In genomic region chr5:87004101-87004500, GRCh38 we compare ENCODE assay signal across 15 cellular contexts.
DNase-seq lines count a peak whose midpoint lies in the region; ATAC-seq, FAIRE-seq and TF ChIP-seq lines count a peak whose summit lies in the region.
"Had no signal": no experiment of that assay in that cellular context is flagged by ENCODE, and none has a peak within 500 bp of the region (broad histone marks: within the 10 kb centered on the region; RNA-seq: fewer than 3 reads in every experiment).

No MANE protein-coding gene starts in this region.

- no peaks in the 10 kb centered on the region for H3K9me3 ChIP-seq in astrocyte (ENCODE audit: insufficient read depth, low read depth, low read length)
- H3K9me3 ChIP-seq: HAP-1 had no signal

- no peak overlapping the region for H3K4me3 Mint-ChIP-seq in astrocyte (ENCODE audit: unreplicated experiment)
- H3K4me3 Mint-ChIP-seq in CD14-positive monocyte: no peak overlapping the region
- H3K4me3 Mint-ChIP-seq: CD4-positive, CD25-positive, alpha-beta regulatory T cell had no signal

- no peak overlapping the region for H2AFZ ChIP-seq in astrocyte (ENCODE audit: low read depth, low read length)

- FAIRE-seq in astrocyte (lab: Jason Lieb, UNC): no peak

- H3K79me2 ChIP-seq in astrocyte (ENCODE audit: insufficient read depth, low read length): no peaks in the 10 kb centered on the region

- H3K27ac Mint-ChIP-seq in astrocyte (ENCODE audit: unreplicated experiment) (no peak overlapping the region), CD14-positive monocyte (no peak overlapping the region)
- H3K27ac Mint-ChIP-seq: CD4-positive, CD25-positive, alpha-beta regulatory T cell had no signal

- no peaks in the 10 kb centered on the region for H3K36me3 ChIP-seq in astrocyte (ENCODE audit: insufficient read depth, low read length)
- H3K36me3 ChIP-seq: HAP-1 had no signal

- H3K9ac ChIP-seq in astrocyte (ENCODE audit: low read length): no peak overlapping the region

- intact Hi-C loops in CD14-positive monocyte (cut with micrococcal nuclease): no loop called here

- H4K20me1 ChIP-seq in astrocyte (ENCODE audit: insufficient read depth, low read length): no peaks in the 10 kb centered on the region

- H3K9me3 Mint-ChIP-seq in astrocyte (ENCODE audit: unreplicated experiment): no peaks in the 10 kb centered on the region
- peaks cover 0 to 1% (median 0%) of the 10 kb centered on the region in 7 donors for H3K9me3 Mint-ChIP-seq in CD14-positive monocyte
- H3K9me3 Mint-ChIP-seq: CD4-positive, CD25-positive, alpha-beta regulatory T cell had no signal

- ATAC-seq in HG03139 (IDR thresholded peaks at IDR 0.05; ENCODE audit: unreplicated experiment): no peak
- ATAC-seq: Panc1, Right ventricle myocardium inferior had no signal

- no peak overlapping the region for H3K4me2 ChIP-seq in astrocyte (ENCODE audit: low read length)

- H3K27me3 ChIP-seq in astrocyte (ENCODE audit: insufficient read depth, low read length): no peaks in the 10 kb centered on the region

- H3K27ac ChIP-seq in astrocyte (ENCODE audit: low read depth, low read length): no peak overlapping the region

- H3K4me1 ChIP-seq in astrocyte (ENCODE audit: insufficient read depth, low read length): no peaks in the 10 kb centered on the region
- H3K4me1 ChIP-seq: HAP-1 had no signal

- H3K4me1 Mint-ChIP-seq in astrocyte (ENCODE audit: low read depth, unreplicated experiment): peaks cover 12% of the 10 kb centered on the region
- H3K4me1 Mint-ChIP-seq in CD14-positive monocyte: no peaks in the 10 kb centered on the region

- DNase-seq in M059J (ENCODE audit: low read depth): peak; percentile 52
- DNase-seq in astrocyte (ENCODE audit: low read depth): peak; percentile 68
- peak; percentile 37 for DNase-seq in fibroblast of mammary gland (ENCODE audit: low read depth)
- no peak for DNase-seq in COR-L47 (lab: John Stamatoyannopoulos, UW)
- DNase-seq in NCI-H2227 treated with DMSO at 0.1 percent for 48 hours (lab: John Stamatoyannopoulos, UW): no peak
- no peak for DNase-seq in CD14-positive monocyte (ENCODE audit: low spot score)
- DNase-seq: CD4-positive, CD25-positive, alpha-beta regulatory T cell; KBM-7; NCI-H1694 treated with DMSO at 0.1 percent for 48 hours; NCI-H2171; NCI-H510A had no signal

- TF ChIP-seq CTCF in astrocyte (IDR thresholded peaks at IDR 0.05; ENCODE audit: insufficient read depth, low read depth, low read length) (no peak), fibroblast of mammary gland (conservative IDR thresholded peaks at IDR 0.05; ENCODE audit: control insufficient read depth, insufficient read depth, low read depth, low read length) (no peak), CD14-positive monocyte (IDR thresholded peaks at IDR 0.05) (no peak)

- peaks cover 3% of the 10 kb centered on the region for H3K36me3 Mint-ChIP-seq in astrocyte (ENCODE audit: low read depth, unreplicated experiment)
- H3K36me3 Mint-ChIP-seq in CD14-positive monocyte: no peaks in the 10 kb centered on the region
- H3K36me3 Mint-ChIP-seq: CD4-positive, CD25-positive, alpha-beta regulatory T cell had no signal

- H3K27me3 Mint-ChIP-seq in astrocyte (ENCODE audit: low read depth, unreplicated experiment): no peaks in the 10 kb centered on the region
- peaks cover 0 to 2% (median 0%) of the 10 kb centered on the region in 3 donors for H3K27me3 Mint-ChIP-seq in CD14-positive monocyte (ENCODE audit: low read depth in 3 of 3)

- H3K4me3 ChIP-seq in astrocyte (ENCODE audit: insufficient read depth, low read depth, low read length) (no peak overlapping the region), fibroblast of mammary gland (ENCODE audit: control insufficient read depth, low read depth, low read length) (no peak overlapping the region)
- H3K4me3 ChIP-seq: HAP-1 had no signal

Comparison
In these comparisons a context has a peak if more than half of its experiments do, and no peak if none do; other contexts are left out.
1. DNase-seq: peak in M059J (single experiment), astrocyte (single experiment) and fibroblast of mammary gland (single experiment); none in COR-L47 (single experiment), NCI-H2227 treated with DMSO at 0.1 percent for 48 hours (single experiment) and CD14-positive monocyte (single experiment).